Comparison of ENCODE assay signal across 24 cellular contexts in the genomic region with DNA sequence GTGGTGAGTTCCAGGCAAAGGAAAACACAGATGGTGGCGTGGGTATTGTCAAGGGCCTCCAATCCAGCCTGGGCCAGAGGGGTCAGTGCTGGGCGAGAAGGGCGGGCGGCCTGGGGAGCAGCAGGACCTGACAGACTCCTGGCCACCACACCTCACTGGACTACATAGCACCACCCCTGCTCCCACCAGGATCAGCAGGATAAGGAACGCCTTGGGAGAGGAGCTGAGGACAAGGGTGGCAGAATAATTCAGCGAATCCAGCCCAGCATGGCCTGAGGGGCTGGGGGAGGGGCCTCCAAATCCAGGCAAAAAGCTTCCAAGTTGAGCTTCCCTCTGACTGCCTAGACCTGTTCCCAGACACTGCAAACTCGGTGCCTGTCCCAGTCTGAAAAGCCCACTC. TPM values are rescaled to one million over a fixed set of nuclear protein-coding genes. Genes with fewer than 3 reads are reported as not detected.
DNase-seq lines count a peak whose midpoint lies in the region; ATAC-seq and TF ChIP-seq lines count a peak whose summit lies in the region.
"Had no signal": no experiment of that assay in that cellular context is flagged by ENCODE, and none has a peak within 500 bp of the region (broad histone marks: within the 10 kb centered on the region; RNA-seq: fewer than 3 reads in every experiment).

No MANE protein-coding gene starts in this region.

- no peak overlapping the region for H4K5ac ChIP-seq in mesendoderm (ENCODE audit: low read length)

- intact Hi-C loops in Right ventricle myocardium inferior (cut with DNase I) (no loop called here), heart left ventricle (cut with DNase I) (no loop called here), uterus (cut with DNase I; ENCODE audit: low total_unique reads) (no loop called here)

- H3K36me3 ChIP-seq in heart left ventricle (no peaks in the 10 kb centered on the region), WERI-Rb-1 (no peaks in the 10 kb centered on the region), mesendoderm (ENCODE audit: control insufficient read depth, insufficient read depth, low read length) (no peaks in the 10 kb centered on the region), uterus (no peaks in the 10 kb centered on the region)
- H3K36me3 ChIP-seq: BLaER1 had no signal

- H3K4me1 ChIP-seq in heart left ventricle: peaks cover 0 to 18% (median 11%) of the 10 kb centered on the region in 12 donors
- peaks cover 11% of the 10 kb centered on the region for H3K4me1 ChIP-seq in mesendoderm (ENCODE audit: control insufficient read depth, low read depth, low read length)
- peaks cover 0 to 12% of the 10 kb centered on the region in 2 donors for H3K4me1 ChIP-seq in uterus

- WGBS in heart left ventricle, 4 donors: 70 to 76% (median 72%) methylated on average over 5 to 7 of the region's 7 CpGs
- no CpG with 5 or more reads among the region's 7 CpGs for WGBS in mesendoderm (ENCODE audit: extremely low coverage, insufficient coverage, low lambda C conversion rate)

- H3K9ac ChIP-seq in mesendoderm (ENCODE audit: low read length): no peak overlapping the region
- H3K9ac ChIP-seq: BLaER1 had no signal

- DNase-seq in Right ventricle myocardium inferior (ENCODE audit: missing footprints) (peak; percentile 17), heart left ventricle (no peak), WERI-Rb-1 (peak; percentile 73), mesendoderm (peak; percentile 53), uterus (no peak), GM10266 (ENCODE audit: extremely low spot score) (no peak), cerebellar cortex (ENCODE audit: low spot score) (no peak), NCI-H1105 treated with DMSO at 0.1 percent for 48 hours (lab: John Stamatoyannopoulos, UW) (no peak)
- DNase-seq: ACHN; Calu3; CD8-positive, alpha-beta T cell; DMS153; KG1; NCI-H1092; NCI-H146; NCI-H2029; NCI-H2171; NCI-H345; NCI-H524 treated with DMSO at 0.1 percent for 48 hours; SHP77 treated with DMSO at 0.1 percent for 48 hours had no signal

- no peaks in the 10 kb centered on the region for H3K79me2 ChIP-seq in mesendoderm (ENCODE audit: control insufficient read depth, insufficient read depth, low read length)

- H3K79me1 ChIP-seq in mesendoderm (ENCODE audit: low read length): no peaks in the 10 kb centered on the region

- H3K27ac ChIP-seq in heart left ventricle (no peak overlapping the region), WERI-Rb-1 (peak overlapping the region; percentile 55), mesendoderm (ENCODE audit: low read depth, low read length) (no peak overlapping the region), uterus (no peak overlapping the region)
- H3K27ac ChIP-seq: 22Rv1, BLaER1 had no signal

- no peak overlapping the region for H3K23ac ChIP-seq in mesendoderm (ENCODE audit: low read length)

- H3K4me3 ChIP-seq in heart left ventricle: no peak overlapping the region
- H3K4me3 ChIP-seq in WERI-Rb-1 (ENCODE audit: low read depth, low read length): no peak overlapping the region
- no peak overlapping the region for H3K4me3 ChIP-seq in mesendoderm (ENCODE audit: low read length)
- no peak overlapping the region for H3K4me3 ChIP-seq in uterus
- H3K4me3 ChIP-seq: BLaER1 had no signal

- no peak overlapping the region for H2BK15ac ChIP-seq in mesendoderm (replicated peaks; ENCODE audit: low read depth)

- no peak for TF ChIP-seq CTCF in heart left ventricle (IDR thresholded peaks at IDR 0.05)
- TF ChIP-seq CTCF in WERI-Rb-1 (IDR thresholded peaks at IDR 0.05; ENCODE audit: low read depth, low read length): no peak
- TF ChIP-seq CTCF in uterus (IDR thresholded peaks at IDR 0.05): no peak
- TF ChIP-seq CTCF in GM10266 (IDR thresholded peaks at IDR 0.05; ENCODE audit: control insufficient read depth, insufficient read depth, low read depth, missing control alignments): no peak

- no peak overlapping the region for H4K8ac ChIP-seq in mesendoderm (ENCODE audit: low read depth, low read length)

- no peak overlapping the region for H3K18ac ChIP-seq in mesendoderm (ENCODE audit: low read length)

- no peaks in the 10 kb centered on the region for H3K9me3 ChIP-seq in heart left ventricle
- no peaks in the 10 kb centered on the region for H3K9me3 ChIP-seq in WERI-Rb-1 (ENCODE audit: severe bottlenecking)
- H3K9me3 ChIP-seq in uterus: no peaks in the 10 kb centered on the region
- H3K9me3 ChIP-seq: BLaER1 had no signal

- no peak overlapping the region for H2BK5ac ChIP-seq in mesendoderm (ENCODE audit: low read length)

- H3K4me2 ChIP-seq in mesendoderm (ENCODE audit: low read length): no peak overlapping the region
- H3K4me2 ChIP-seq: BLaER1 had no signal

- no peak overlapping the region for H2BK120ac ChIP-seq in mesendoderm (ENCODE audit: low read depth, low read length)

- no peak for ATAC-seq in Right ventricle myocardium inferior
- ATAC-seq in heart left ventricle: no peak
- ATAC-seq: CD8-positive, alpha-beta T cell; SK-N-SH treated with all-trans-retinoic acid at 6 μM for 48 hours had no signal

- TF ChIP-seq POLR2A in heart left ventricle (IDR thresholded peaks at IDR 0.05) (no peak), uterus (IDR thresholded peaks at IDR 0.05) (no peak)

- no peak overlapping the region for H2AK5ac ChIP-seq in mesendoderm (ENCODE audit: low read length)

- H3K56ac ChIP-seq in mesendoderm (ENCODE audit: low read length): no peak overlapping the region

- H3K27me3 ChIP-seq in heart left ventricle (peaks cover 21 to 93% (median 43%) of the 10 kb centered on the region in 9 donors), WERI-Rb-1 (ENCODE audit: insufficient read depth, low read depth, severe bottlenecking) (no peaks in the 10 kb centered on the region), mesendoderm (ENCODE audit: insufficient read depth, low read length, poor library complexity) (peaks cover 39% of the 10 kb centered on the region), uterus (peaks cover 22 to 35% of the 10 kb centered on the region in 2 donors)

- H3K4ac ChIP-seq in mesendoderm (ENCODE audit: low read depth, low read length): no peak overlapping the region

RNA-seq across cellular contexts. Expression of a gene that starts 6.5 kb away (rescaled TPM):
- total RNA-seq in Right ventricle myocardium inferior: not detected
- under 1 TPM in 1 of 9 donors, not detected in 8; 0.19 TPM for total RNA-seq in heart left ventricle
- under 1 TPM in 1 of 2 donors, not detected in 1; 0.03 TPM for polyA plus RNA-seq in heart left ventricle
- polyA plus RNA-seq in mesendoderm (2013, experiment 1 of 2): 0.55 TPM
- polyA plus RNA-seq in mesendoderm (2013, experiment 2 of 2): 0.31 TPM
- total RNA-seq in uterus: not detected
- total RNA-seq: RPMI7951 had no signal

RNA-seq across cellular contexts. Expression of a gene that starts 19.5 kb away (rescaled TPM):
- total RNA-seq in Right ventricle myocardium inferior (not detected), heart left ventricle (under 1 TPM in 3 of 9 donors, not detected in 6; 0.09 to 0.61 (median 0.12) TPM), uterus (under 1 TPM in 1 of 4 donors, not detected in 3; 0.28 TPM)
- polyA plus RNA-seq in heart left ventricle: under 1 TPM; 0.08 TPM
- 0.13 TPM for polyA plus RNA-seq in mesendoderm (2013, experiment 1 of 2)
- 0.06 TPM for polyA plus RNA-seq in mesendoderm (2013, experiment 2 of 2)
- total RNA-seq: Calu3; CD8-positive, alpha-beta T cell; RPMI7951 had no signal

Comparison
In these comparisons a context has a peak if more than half of its experiments do, and no peak if none do; other contexts are left out.
1. DNase-seq: peak in Right ventricle myocardium inferior (single experiment), WERI-Rb-1 (single experiment) and mesendoderm (single experiment); none in heart left ventricle (0 of 5), uterus (0 of 2), GM10266 (single experiment), cerebellar cortex (single experiment) and NCI-H1105 treated with DMSO at 0.1 percent for 48 hours (single experiment).